Comparison of ENCODE assay signal across 35 cellular contexts in genomic region chr3:25711090-25711489, GRCh38.
"Had no signal": no experiment of that assay in that cellular context is flagged by ENCODE, and none has a peak within 500 bp of the region (broad histone marks: within the 10 kb centered on the region; RNA-seq: fewer than 3 reads in every experiment).

No MANE protein-coding gene starts in this region.

- H3K9me3 ChIP-seq: MG63 had no signal

- DNase-seq: Karpas-422, Kasumi-1, MG63, MM.1S, MV-4-11, NCI-H1048, NCI-H1092, NCI-H1092 treated with DMSO at 0.1 percent for 48 hours, NCI-H1105, NCI-H1417, NCI-H1417 treated with DMSO at 0.1 percent for 48 hours, NCI-H1436, NCI-H1436 treated with DMSO at 0.1 percent for 48 hours, NCI-H146, NCI-H1694, NCI-H1694 treated with DMSO at 0.1 percent for 48 hours, NCI-H187, NCI-H187 treated with DMSO at 0.1 percent for 48 hours, NCI-H1930, NCI-H2029, NCI-H2029 treated with DMSO at 0.1 percent for 48 hours, NCI-H2081, NCI-H2081 treated with DMSO at 0.1 percent for 48 hours, NCI-H2107, NCI-H2171, NCI-H2171 treated with DMSO at 0.1 percent for 48 hours, NCI-H2227 treated with DMSO at 0.1 percent for 48 hours, NCI-H226, NCI-H345, NCI-H446, NCI-H446 treated with DMSO at 0.1 percent for 48 hours, NCI-H510A, NCI-H510A treated with DMSO at 0.1 percent for 48 hours, NCI-H524, NCI-H524 treated with DMSO at 0.1 percent for 48 hours had no signal

- H3K27me3 ChIP-seq: MG63 had no signal

- H3K4me3 ChIP-seq: MG63 had no signal

- H3K36me3 ChIP-seq: MG63 had no signal
